1 cellular context compared by ENCODE assay signal in the genomic region with DNA sequence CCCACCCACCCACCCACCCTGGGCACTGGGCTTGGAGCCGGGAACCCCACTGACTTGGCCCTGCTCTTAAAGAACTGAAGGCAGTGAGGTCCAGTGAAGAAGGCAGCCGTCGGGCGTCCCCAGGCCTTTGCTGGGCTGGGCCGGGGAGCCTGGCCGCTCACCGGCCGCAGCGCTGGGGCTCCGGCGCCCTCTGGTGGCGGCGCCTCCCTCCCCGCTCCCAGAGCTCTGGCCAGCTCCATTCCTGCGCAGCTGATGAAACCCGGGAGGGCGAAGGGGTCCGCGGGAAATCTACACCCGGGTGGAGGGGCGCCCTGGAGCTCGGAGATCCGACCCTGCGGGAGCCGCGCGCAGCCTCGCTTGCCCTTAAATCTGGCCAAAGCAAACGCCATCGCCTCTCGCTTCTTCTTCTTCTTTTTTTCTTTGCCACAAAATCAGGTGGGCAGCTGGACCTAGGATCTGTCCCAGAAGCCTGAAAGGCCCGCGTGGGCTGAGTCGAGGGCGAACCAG.
TF ChIP-seq lines count a peak whose summit lies in the region.

No MANE protein-coding gene starts in this region.

TF ChIP-seq in GM12878, 131 proteins besides CTCF, POLR2A, EP300 and RAD21 (continued from another document):
- TF ChIP-seq TCF12 (IDR thresholded peaks at IDR 0.05; ENCODE audit: low read depth, low read length) (no peak), HDGF (IDR thresholded peaks at IDR 0.05) (no peak), NR2C1 (IDR thresholded peaks at IDR 0.05) (no peak), PML (IDR thresholded peaks at IDR 0.05; ENCODE audit: low read length) (no peak), RAD51 (IDR thresholded peaks at IDR 0.05) (no peak)
- TF ChIP-seq, protein P1, sequence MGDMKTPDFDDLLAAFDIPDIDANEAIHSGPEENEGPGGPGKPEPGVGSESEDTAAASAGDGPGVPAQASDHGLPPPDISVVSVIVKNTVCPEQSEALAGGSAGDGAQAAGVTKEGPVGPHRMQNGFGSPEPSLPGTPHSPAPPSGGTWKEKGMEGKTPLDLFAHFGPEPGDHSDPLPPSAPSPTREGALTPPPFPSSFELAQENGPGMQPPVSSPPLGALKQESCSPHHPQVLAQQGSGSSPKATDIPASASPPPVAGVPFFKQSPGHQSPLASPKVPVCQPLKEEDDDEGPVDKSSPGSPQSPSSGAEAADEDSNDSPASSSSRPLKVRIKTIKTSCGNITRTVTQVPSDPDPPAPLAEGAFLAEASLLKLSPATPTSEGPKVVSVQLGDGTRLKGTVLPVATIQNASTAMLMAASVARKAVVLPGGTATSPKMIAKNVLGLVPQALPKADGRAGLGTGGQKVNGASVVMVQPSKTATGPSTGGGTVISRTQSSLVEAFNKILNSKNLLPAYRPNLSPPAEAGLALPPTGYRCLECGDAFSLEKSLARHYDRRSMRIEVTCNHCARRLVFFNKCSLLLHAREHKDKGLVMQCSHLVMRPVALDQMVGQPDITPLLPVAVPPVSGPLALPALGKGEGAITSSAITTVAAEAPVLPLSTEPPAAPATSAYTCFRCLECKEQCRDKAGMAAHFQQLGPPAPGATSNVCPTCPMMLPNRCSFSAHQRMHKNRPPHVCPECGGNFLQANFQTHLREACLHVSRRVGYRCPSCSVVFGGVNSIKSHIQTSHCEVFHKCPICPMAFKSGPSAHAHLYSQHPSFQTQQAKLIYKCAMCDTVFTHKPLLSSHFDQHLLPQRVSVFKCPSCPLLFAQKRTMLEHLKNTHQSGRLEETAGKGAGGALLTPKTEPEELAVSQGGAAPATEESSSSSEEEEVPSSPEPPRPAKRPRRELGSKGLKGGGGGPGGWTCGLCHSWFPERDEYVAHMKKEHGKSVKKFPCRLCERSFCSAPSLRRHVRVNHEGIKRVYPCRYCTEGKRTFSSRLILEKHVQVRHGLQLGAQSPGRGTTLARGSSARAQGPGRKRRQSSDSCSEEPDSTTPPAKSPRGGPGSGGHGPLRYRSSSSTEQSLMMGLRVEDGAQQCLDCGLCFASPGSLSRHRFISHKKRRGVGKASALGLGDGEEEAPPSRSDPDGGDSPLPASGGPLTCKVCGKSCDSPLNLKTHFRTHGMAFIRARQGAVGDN (IDR thresholded peaks at IDR 0.05) = no peak
TF ChIP-seq in GM12878: peak in this region for 3.
